In genomic region chr6:37357860-37358259, GRCh38 we compare ENCODE assay signal across 1 cellular context.
TF ChIP-seq lines count a peak whose summit lies in the region.

No MANE protein-coding gene starts in this region.

TF ChIP-seq in K562, 482 proteins besides CTCF, POLR2A, EP300 and RAD21 (continued from another document):
- TF ChIP-seq ARID4B (CRISPR knock-in tag; IDR thresholded peaks at IDR 0.05) (no peak), ZNF395 (CRISPR knock-in tag; IDR thresholded peaks at IDR 0.05) (no peak), MTA1 (IDR thresholded peaks at IDR 0.05; ENCODE audit: borderline replicate concordance) (no peak), CHD4 (IDR thresholded peaks at IDR 0.05; ENCODE audit: insufficient read depth, insufficient replicate concordance, low read depth, low read length, poor library complexity, severe bottlenecking) (no peak), ARID1B (IDR thresholded peaks at IDR 0.05) (peak; percentile 49; the same call in 1 of the 2 replicates), ZNF24 (IDR thresholded peaks at IDR 0.05) (no peak), TAL1 (IDR thresholded peaks at IDR 0.05) (peak; percentile 53), EZH2 (IDR thresholded peaks at IDR 0.05; ENCODE audit: borderline replicate concordance, low read depth, low read length) (no peak), CBFA2T2 (conservative IDR thresholded peaks at IDR 0.05) (peak; percentile 34), POLR2G (IDR thresholded peaks at IDR 0.05; ENCODE audit: low read depth, low read length) (no peak), SMARCC2 (IDR thresholded peaks at IDR 0.05; ENCODE audit: low read depth) (no peak), CBFA2T3 (IDR thresholded peaks at IDR 0.05) (peak; percentile 63), MXI1 (IDR thresholded peaks at IDR 0.05; ENCODE audit: low read depth, low read length) (no peak), ZBTB7A (IDR thresholded peaks at IDR 0.05; ENCODE audit: borderline replicate concordance, control insufficient read depth, low read depth, low read length) (peak; percentile 50; the same call in 1 of the 2 replicates)
